18 cellular contexts compared by ENCODE assay signal in genomic region chr10:111968624-111969023, GRCh38.
"Had no signal": no experiment of that assay in that cellular context is flagged by ENCODE, and none has a peak within 500 bp of the region (broad histone marks: within the 10 kb centered on the region; RNA-seq: fewer than 3 reads in every experiment).

No MANE protein-coding gene starts in this region.

- H3K27me3 Mint-ChIP-seq: activated B cell treated with CpG ODN at 0.5 μM for 24 hours; activated CD4-positive, alpha-beta memory T cell treated with anti-CD3 and anti-CD28 coated beads for 36 hours; activated naive CD8-positive, alpha-beta T cell treated with anti-CD3 and anti-CD28 coated beads, Interleukin-2, amount 10 ng/mL, durations not matched to agents 7 days and 5 days; activated T-helper 17 cell treated with anti-CD3 and anti-CD28 coated beads, Interleukin-2, amount 50 U/mL, for 72 hours had no signal

- H3K4me1 ChIP-seq: body of pancreas, lower lobe of right lung had no signal

- H3K36me3 Mint-ChIP-seq: activated CD4-positive, alpha-beta memory T cell treated with anti-CD3 and anti-CD28 coated beads for 36 hours; activated naive CD8-positive, alpha-beta T cell treated with anti-CD3 and anti-CD28 coated beads, Interleukin-2, amount 10 ng/mL, durations not matched to agents 7 days and 5 days; type B pancreatic cell had no signal

- H3K27me3 ChIP-seq: body of pancreas had no signal

- H3K4me1 Mint-ChIP-seq: activated B cell treated with CpG ODN at 0.5 μM for 24 hours; activated naive CD8-positive, alpha-beta T cell treated with anti-CD3 and anti-CD28 coated beads, Interleukin-2, amount 10 ng/mL, durations not matched to agents 7 days and 5 days; activated T-helper 17 cell treated with anti-CD3 and anti-CD28 coated beads, Interleukin-2, amount 50 U/mL, for 72 hours; nephron had no signal

- H3K36me3 ChIP-seq: lower lobe of right lung had no signal

- H3K4me3 ChIP-seq: body of pancreas, lower lobe of right lung had no signal

- H3K4me3 Mint-ChIP-seq: activated B cell treated with CpG ODN at 0.5 μM for 24 hours; activated CD4-positive, alpha-beta memory T cell treated with anti-CD3 and anti-CD28 coated beads for 36 hours; activated naive CD8-positive, alpha-beta T cell treated with anti-CD3 and anti-CD28 coated beads, Interleukin-2, amount 10 ng/mL, durations not matched to agents 7 days and 5 days; activated T-helper 17 cell treated with anti-CD3 and anti-CD28 coated beads, Interleukin-2, amount 50 U/mL, for 72 hours; nephron; type B pancreatic cell had no signal

- H3K27ac Mint-ChIP-seq: activated B cell treated with CpG ODN at 0.5 μM for 24 hours; activated CD4-positive, alpha-beta memory T cell treated with anti-CD3 and anti-CD28 coated beads for 36 hours; activated naive CD8-positive, alpha-beta T cell treated with anti-CD3 and anti-CD28 coated beads, Interleukin-2, amount 10 ng/mL, durations not matched to agents 7 days and 5 days; activated T-helper 17 cell treated with anti-CD3 and anti-CD28 coated beads, Interleukin-2, amount 50 U/mL, for 72 hours; nephron; type B pancreatic cell had no signal

- DNase-seq: activated B cell treated with CpG ODN at 0.5 μM for 24 hours; activated CD4-positive, alpha-beta memory T cell treated with anti-CD3 and anti-CD28 coated beads for 36 hours; activated CD4-positive, alpha-beta T cell treated with anti-CD3 and anti-CD28 coated beads for 4 hours; activated naive CD4-positive, alpha-beta T cell; activated naive CD8-positive, alpha-beta T cell treated with anti-CD3 and anti-CD28 coated beads, Interleukin-2, amount 10 ng/mL, durations not matched to agents 7 days and 5 days; activated T-cell treated with anti-CD3 and anti-CD28 coated beads, Interleukin-2, amount 50 U/mL, for 1 hour; body of pancreas; dermis blood vessel endothelial cell; effector memory CD4-positive, alpha-beta T cell; hypothalamus; lower lobe of right lung; nucleus accumbens; stimulated activated CD4-positive, alpha-beta T cell treated with anti-CD3 and anti-CD28 coated beads, Interleukin-12 subunit alpha, Interleukin-12 subunit beta, amount 100 ng/mL, for 4 hours; stimulated activated CD4-positive, alpha-beta T cell treated with anti-CD3 and anti-CD28 coated beads, Interleukin-1b, Interleukin-23, amount 100 ng/mL, for 48 hours; stimulated activated naive CD8-positive, alpha-beta T cell treated with anti-CD3 and anti-CD28 coated beads, Interleukin-15, Interleukin-2, amounts not matched to agents 100 U/mL and 50 U/mL, for 24 hours had no signal

- ATAC-seq: activated T-helper 17 cell treated with anti-CD3 and anti-CD28 coated beads, Interleukin-2, amount 50 U/mL, for 72 hours; body of pancreas; lower lobe of right lung; stimulated activated naive CD8-positive, alpha-beta T cell treated with anti-CD3 and anti-CD28 coated beads, Interleukin-15, Interleukin-2, amounts not matched to agents 100 U/mL and 50 U/mL, for 24 hours had no signal

- H3K9me3 ChIP-seq: body of pancreas, lower lobe of right lung had no signal

- H3K27ac ChIP-seq: body of pancreas, lower lobe of right lung had no signal

- H3K9me3 Mint-ChIP-seq: activated naive CD8-positive, alpha-beta T cell treated with anti-CD3 and anti-CD28 coated beads, Interleukin-2, amount 10 ng/mL, durations not matched to agents 7 days and 5 days had no signal
